Comparison of ENCODE assay signal across 20 cellular contexts in the genomic region with DNA sequence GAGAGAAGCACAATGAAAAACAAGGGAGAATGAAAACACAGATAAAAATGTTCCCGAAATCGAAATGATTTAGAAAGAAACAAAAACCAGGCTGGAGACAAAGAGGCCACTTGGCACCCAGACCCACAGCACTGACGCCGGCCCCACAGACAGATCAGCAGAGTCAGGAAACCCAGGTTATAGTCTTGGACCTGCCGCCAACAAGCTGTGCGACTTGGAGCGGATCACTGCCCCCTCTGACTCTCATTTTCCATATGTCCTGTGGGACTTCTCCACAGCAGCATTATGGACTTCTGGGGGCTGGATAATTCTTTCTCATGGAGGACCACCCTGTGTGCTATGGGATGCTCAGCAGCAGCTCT.
"Had no signal": no experiment of that assay in that cellular context is flagged by ENCODE, and none has a peak within 500 bp of the region (broad histone marks: within the 10 kb centered on the region; RNA-seq: fewer than 3 reads in every experiment).

No MANE protein-coding gene starts in this region.

- H3K27ac ChIP-seq: hepatocyte, tibial nerve had no signal

- H3K4me3 ChIP-seq: esophagus squamous epithelium, hepatocyte, tibial nerve had no signal

- H3K4me3 Mint-ChIP-seq: activated CD4-positive, alpha-beta T cell treated with anti-CD3 and anti-CD28 coated beads for 36 hours; activated CD8-positive, alpha-beta T cell treated with anti-CD3 and anti-CD28 coated beads for 36 hours; activated naive CD4-positive, alpha-beta T cell treated with anti-CD3 and anti-CD28 coated beads, Interleukin-2, amount 10 ng/mL, durations not matched to agents 7 days and 5 days; activated naive CD8-positive, alpha-beta T cell treated with anti-CD3 and anti-CD28 coated beads, Interleukin-2, amount 50 U/mL, for 24 hours; activated T-cell treated with anti-CD3 and anti-CD28 coated beads, Interleukin-2, amount 50 U/mL, for 24 hours; nephron progenitor cell; T-helper 2 cell treated with Interferon-gamma antibody and Interleukin-4, amounts not matched to agents 5 μg/mL and 100 μg/mL, for 36 hours; WTC11 had no signal

- H3K36me3 Mint-ChIP-seq: activated naive CD4-positive, alpha-beta T cell treated with anti-CD3 and anti-CD28 coated beads, Interleukin-2, amount 10 ng/mL, durations not matched to agents 7 days and 5 days had no signal

- DNase-seq: activated CD4-positive, alpha-beta T cell treated with anti-CD3 and anti-CD28 coated beads for 36 hours; activated CD8-positive, alpha-beta T cell treated with anti-CD3 and anti-CD28 coated beads for 36 hours; activated naive CD4-positive, alpha-beta T cell treated with anti-CD3 and anti-CD28 coated beads, Interleukin-2, amount 10 ng/mL, durations not matched to agents 7 days and 5 days; activated naive CD8-positive, alpha-beta T cell treated with anti-CD3 and anti-CD28 coated beads, Interleukin-2, amount 50 U/mL, for 24 hours; activated T-cell treated with anti-CD3 and anti-CD28 coated beads, Interleukin-2, amount 50 U/mL, for 24 hours; cerebellar nuclear complex; effector CD8-positive, alpha-beta T cell; esophagus squamous epithelium; midbrain; nephron progenitor cell; nucleus accumbens; stimulated activated CD4-positive, alpha-beta T cell treated with anti-CD3 and anti-CD28 coated beads, Interleukin-12 subunit alpha, Interleukin-12 subunit beta, amount 100 ng/mL, for 4 hours; stimulated activated CD4-positive, alpha-beta T cell treated with anti-CD3 and anti-CD28 coated beads, Interleukin-1b, Interleukin-23, amount 100 ng/mL, for 48 hours; stimulated activated CD8-positive, alpha-beta memory T cell treated with anti-CD3 and anti-CD28 coated beads, Interleukin-4, amount 100 ng/mL, for 48 hours; stimulated activated naive CD4-positive, alpha-beta T cell treated with Interleukin-2 at 50 U/mL for 16 hours had no signal

- H2AFZ ChIP-seq: hepatocyte had no signal

- ATAC-seq: activated CD4-positive, alpha-beta T cell treated with anti-CD3 and anti-CD28 coated beads for 36 hours; activated CD8-positive, alpha-beta T cell treated with anti-CD3 and anti-CD28 coated beads for 36 hours; activated naive CD8-positive, alpha-beta T cell treated with anti-CD3 and anti-CD28 coated beads, Interleukin-2, amount 50 U/mL, for 24 hours; left lobe of liver; WTC11 had no signal

- H3K27ac Mint-ChIP-seq: activated CD4-positive, alpha-beta T cell treated with anti-CD3 and anti-CD28 coated beads for 36 hours; activated CD8-positive, alpha-beta T cell treated with anti-CD3 and anti-CD28 coated beads for 36 hours; activated naive CD4-positive, alpha-beta T cell treated with anti-CD3 and anti-CD28 coated beads, Interleukin-2, amount 10 ng/mL, durations not matched to agents 7 days and 5 days; activated naive CD8-positive, alpha-beta T cell treated with anti-CD3 and anti-CD28 coated beads, Interleukin-2, amount 50 U/mL, for 24 hours; activated T-cell treated with anti-CD3 and anti-CD28 coated beads, Interleukin-2, amount 50 U/mL, for 24 hours; T-helper 2 cell treated with Interferon-gamma antibody and Interleukin-4, amounts not matched to agents 5 μg/mL and 100 μg/mL, for 36 hours had no signal

- H3K36me3 ChIP-seq: esophagus squamous epithelium, tibial nerve had no signal

- H3K4me1 Mint-ChIP-seq: activated naive CD4-positive, alpha-beta T cell treated with anti-CD3 and anti-CD28 coated beads, Interleukin-2, amount 10 ng/mL, durations not matched to agents 7 days and 5 days; activated naive CD8-positive, alpha-beta T cell treated with anti-CD3 and anti-CD28 coated beads, Interleukin-2, amount 50 U/mL, for 24 hours had no signal

- H3K4me2 ChIP-seq: hepatocyte had no signal

- H3K9me3 Mint-ChIP-seq: activated naive CD8-positive, alpha-beta T cell treated with anti-CD3 and anti-CD28 coated beads, Interleukin-2, amount 50 U/mL, for 24 hours; activated T-cell treated with anti-CD3 and anti-CD28 coated beads, Interleukin-2, amount 50 U/mL, for 24 hours; T-helper 2 cell treated with Interferon-gamma antibody and Interleukin-4, amounts not matched to agents 5 μg/mL and 100 μg/mL, for 36 hours had no signal

- H3K9me3 ChIP-seq: esophagus squamous epithelium had no signal

- H3K79me2 ChIP-seq: hepatocyte had no signal

- H3K4me1 ChIP-seq: tibial nerve had no signal
